1 cellular context compared by ENCODE assay signal in genomic region chr20:33211817-33212424, GRCh38.
TF ChIP-seq lines count a peak whose summit lies in the region.

No MANE protein-coding gene starts in this region.

TF ChIP-seq in endothelial cell of umbilical vein, 7 proteins besides CTCF, POLR2A, EP300 and RAD21 (continued from another document):
- TF ChIP-seq JUN (IDR thresholded peaks at IDR 0.05; ENCODE audit: borderline replicate concordance, insufficient read depth, insufficient read length, low read depth) (no peak), MAX (IDR thresholded peaks at IDR 0.05; ENCODE audit: insufficient read depth, insufficient read length) (no peak), MYC (IDR thresholded peaks at IDR 0.05; ENCODE audit: low read depth, low read length) (no peak)
